28 cellular contexts compared by ENCODE assay signal in the genomic region with DNA sequence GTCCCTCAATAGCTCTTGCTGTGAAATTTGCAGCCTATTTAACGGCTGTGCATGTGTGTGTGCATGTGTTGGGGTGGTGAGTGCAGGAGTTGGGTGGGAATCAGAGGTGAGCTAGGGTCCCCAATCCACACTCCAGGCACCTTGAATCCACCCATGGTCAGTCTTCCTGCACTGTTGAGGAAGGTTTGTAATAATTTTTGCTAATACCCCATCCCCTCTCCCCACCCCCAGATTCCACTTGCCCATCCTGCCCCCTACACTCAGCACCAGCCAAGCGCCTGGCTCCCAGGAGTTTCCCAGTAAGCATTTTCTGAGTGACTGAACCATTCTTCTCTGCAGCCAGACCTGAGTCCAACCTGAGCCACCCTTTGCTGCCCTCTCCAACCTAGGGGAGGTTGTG.
"Had no signal": no experiment of that assay in that cellular context is flagged by ENCODE, and none has a peak within 500 bp of the region (broad histone marks: within the 10 kb centered on the region; RNA-seq: fewer than 3 reads in every experiment).

No MANE protein-coding gene starts in this region.

- H3K36me3 Mint-ChIP-seq: stimulated activated effector memory CD8-positive, alpha-beta T cell treated with anti-CD3 and anti-CD28 coated beads, Interleukin-12 subunit alpha, Interleukin-12 subunit beta, amount 100 ng/mL, for 72 hours; stimulated activated memory B cell treated with anti-CD40 and anti-IgM and Interleukin-4, amounts not matched to agents 10 μg/mL and 1 μg/mL and 100 μg/mL, for 72 hours; stimulated activated naive B cell treated with anti-CD40 and anti-IgM and Interleukin-4, amounts not matched to agents 10 μg/mL and 1 μg/mL and 100 μg/mL, for 72 hours; type B pancreatic cell had no signal

- H3K27ac ChIP-seq: stomach, suprapubic skin, testis, thoracic aorta, thyroid gland, tibial artery, tibial nerve, transverse colon, upper lobe of left lung, upper lobe of right lung, uterus, vagina had no signal

- ATAC-seq: stimulated activated naive B cell treated with anti-CD40 and anti-IgM and Interleukin-4, amounts not matched to agents 10 μg/mL and 1 μg/mL and 100 μg/mL, for 72 hours; stimulated activated naive CD8-positive, alpha-beta T cell treated with anti-CD3 and anti-CD28 coated beads, Interleukin-15, Interleukin-2, amounts not matched to agents 100 U/mL and 50 U/mL, for 24 hours; upper lobe of right lung had no signal

- DNase-seq: stimulated activated CD4-positive, alpha-beta T cell treated with anti-CD3 and anti-CD28 coated beads, Interleukin-2, amount 100 ng/mL, for 48 hours; stimulated activated CD4-positive, alpha-beta T cell treated with anti-CD3 and anti-CD28 coated beads, Interleukin-4, amount 100 ng/mL, for 1 hour; stimulated activated CD4-positive, alpha-beta T cell treated with anti-CD3 and anti-CD28 coated beads, Interleukin-4, amount 100 ng/mL, for 24 hours; stimulated activated CD4-positive, alpha-beta T cell treated with anti-CD3 and anti-CD28 coated beads, Interleukin-4, amount 100 ng/mL, for 4 hours; stimulated activated CD8-positive, alpha-beta memory T cell treated with anti-CD3 and anti-CD28 coated beads, Interleukin-4, amount 100 ng/mL, for 48 hours; stimulated activated naive B cell treated with anti-CD40 and anti-IgM and Interleukin-4, amounts not matched to agents 10 μg/mL and 1 μg/mL and 100 μg/mL, for 72 hours; stimulated activated naive CD4-positive, alpha-beta T cell; stimulated activated naive CD4-positive, alpha-beta T cell treated with Interleukin-2 at 50 U/mL for 16 hours; stimulated activated naive CD8-positive, alpha-beta T cell treated with anti-CD3 and anti-CD28 coated beads, Interleukin-15, amount 100 ng/mL, for 72 hours; stimulated activated naive CD8-positive, alpha-beta T cell treated with anti-CD3 and anti-CD28 coated beads, Interleukin-15, Interleukin-2, amounts not matched to agents 100 U/mL and 50 U/mL, for 24 hours; stomach; substantia nigra; testis; thyroid gland; tibial artery; transverse colon; trophoblast cell; upper lobe of right lung; uterus had no signal

- H3K4me3 ChIP-seq: stomach, suprapubic skin, testis, thoracic aorta, thyroid gland, tibial artery, tibial nerve, transverse colon, upper lobe of left lung, upper lobe of right lung, uterus, vagina had no signal

- H3K4me3 Mint-ChIP-seq: stimulated activated effector memory CD8-positive, alpha-beta T cell treated with anti-CD3 and anti-CD28 coated beads, Interleukin-12 subunit alpha, Interleukin-12 subunit beta, amount 100 ng/mL, for 72 hours; stimulated activated memory B cell treated with anti-CD40 and anti-IgM and Interleukin-4, amounts not matched to agents 10 μg/mL and 1 μg/mL and 100 μg/mL, for 72 hours; stimulated activated naive B cell treated with anti-CD40 and anti-IgM and Interleukin-4, amounts not matched to agents 10 μg/mL and 1 μg/mL and 100 μg/mL, for 72 hours; stimulated activated naive CD8-positive, alpha-beta T cell treated with anti-CD3 and anti-CD28 coated beads, Interleukin-15, amount 100 ng/mL, for 72 hours; stimulated activated naive CD8-positive, alpha-beta T cell treated with anti-CD3 and anti-CD28 coated beads, Interleukin-15, Interleukin-2, amounts not matched to agents 100 ng/mL and 50 ng/mL, for 24 hours; type B pancreatic cell had no signal

- H3K36me3 ChIP-seq: transverse colon, uterus had no signal

- H3K27ac Mint-ChIP-seq: stimulated activated effector memory CD8-positive, alpha-beta T cell treated with anti-CD3 and anti-CD28 coated beads, Interleukin-12 subunit alpha, Interleukin-12 subunit beta, amount 100 ng/mL, for 72 hours; stimulated activated memory B cell treated with anti-CD40 and anti-IgM and Interleukin-4, amounts not matched to agents 10 μg/mL and 1 μg/mL and 100 μg/mL, for 72 hours; stimulated activated naive B cell treated with anti-CD40 and anti-IgM and Interleukin-4, amounts not matched to agents 10 μg/mL and 1 μg/mL and 100 μg/mL, for 72 hours; stimulated activated naive CD8-positive, alpha-beta T cell treated with anti-CD3 and anti-CD28 coated beads, Interleukin-15, amount 100 ng/mL, for 72 hours; stimulated activated naive CD8-positive, alpha-beta T cell treated with anti-CD3 and anti-CD28 coated beads, Interleukin-15, Interleukin-2, amounts not matched to agents 100 ng/mL and 50 ng/mL, for 24 hours; type B pancreatic cell had no signal

- H3K9me3 Mint-ChIP-seq: stimulated activated effector memory CD8-positive, alpha-beta T cell treated with anti-CD3 and anti-CD28 coated beads, Interleukin-12 subunit alpha, Interleukin-12 subunit beta, amount 100 ng/mL, for 72 hours; stimulated activated memory B cell treated with anti-CD40 and anti-IgM and Interleukin-4, amounts not matched to agents 10 μg/mL and 1 μg/mL and 100 μg/mL, for 72 hours; stimulated activated naive B cell treated with anti-CD40 and anti-IgM and Interleukin-4, amounts not matched to agents 10 μg/mL and 1 μg/mL and 100 μg/mL, for 72 hours; stimulated activated naive CD8-positive, alpha-beta T cell treated with anti-CD3 and anti-CD28 coated beads, Interleukin-15, amount 100 ng/mL, for 72 hours; stimulated activated naive CD8-positive, alpha-beta T cell treated with anti-CD3 and anti-CD28 coated beads, Interleukin-15, Interleukin-2, amounts not matched to agents 100 ng/mL and 50 ng/mL, for 24 hours; type B pancreatic cell had no signal

- H3K4me1 Mint-ChIP-seq: stimulated activated effector memory CD8-positive, alpha-beta T cell treated with anti-CD3 and anti-CD28 coated beads, Interleukin-12 subunit alpha, Interleukin-12 subunit beta, amount 100 ng/mL, for 72 hours; stimulated activated memory B cell treated with anti-CD40 and anti-IgM and Interleukin-4, amounts not matched to agents 10 μg/mL and 1 μg/mL and 100 μg/mL, for 72 hours; stimulated activated naive B cell treated with anti-CD40 and anti-IgM and Interleukin-4, amounts not matched to agents 10 μg/mL and 1 μg/mL and 100 μg/mL, for 72 hours; stimulated activated naive CD8-positive, alpha-beta T cell treated with anti-CD3 and anti-CD28 coated beads, Interleukin-15, amount 100 ng/mL, for 72 hours had no signal

- H3K27me3 Mint-ChIP-seq: stimulated activated naive CD8-positive, alpha-beta T cell treated with anti-CD3 and anti-CD28 coated beads, Interleukin-15, amount 100 ng/mL, for 72 hours; stimulated activated naive CD8-positive, alpha-beta T cell treated with anti-CD3 and anti-CD28 coated beads, Interleukin-15, Interleukin-2, amounts not matched to agents 100 ng/mL and 50 ng/mL, for 24 hours; type B pancreatic cell had no signal

- H3K27me3 ChIP-seq: stomach, suprapubic skin, testis, thyroid gland, tibial artery, tibial nerve, transverse colon, upper lobe of left lung, upper lobe of right lung, uterus, vagina had no signal

- H3K4me1 ChIP-seq: stomach, testis, thyroid gland, tibial artery, tibial nerve, transverse colon, upper lobe of left lung, upper lobe of right lung, uterus, vagina had no signal

- H3K9me3 ChIP-seq: stomach, suprapubic skin, testis, thoracic aorta, thyroid gland, tibial artery, tibial nerve, transverse colon, upper lobe of left lung, upper lobe of right lung, uterus, vagina had no signal
